ENCODE assay signal across 18 cellular contexts in the genomic region with DNA sequence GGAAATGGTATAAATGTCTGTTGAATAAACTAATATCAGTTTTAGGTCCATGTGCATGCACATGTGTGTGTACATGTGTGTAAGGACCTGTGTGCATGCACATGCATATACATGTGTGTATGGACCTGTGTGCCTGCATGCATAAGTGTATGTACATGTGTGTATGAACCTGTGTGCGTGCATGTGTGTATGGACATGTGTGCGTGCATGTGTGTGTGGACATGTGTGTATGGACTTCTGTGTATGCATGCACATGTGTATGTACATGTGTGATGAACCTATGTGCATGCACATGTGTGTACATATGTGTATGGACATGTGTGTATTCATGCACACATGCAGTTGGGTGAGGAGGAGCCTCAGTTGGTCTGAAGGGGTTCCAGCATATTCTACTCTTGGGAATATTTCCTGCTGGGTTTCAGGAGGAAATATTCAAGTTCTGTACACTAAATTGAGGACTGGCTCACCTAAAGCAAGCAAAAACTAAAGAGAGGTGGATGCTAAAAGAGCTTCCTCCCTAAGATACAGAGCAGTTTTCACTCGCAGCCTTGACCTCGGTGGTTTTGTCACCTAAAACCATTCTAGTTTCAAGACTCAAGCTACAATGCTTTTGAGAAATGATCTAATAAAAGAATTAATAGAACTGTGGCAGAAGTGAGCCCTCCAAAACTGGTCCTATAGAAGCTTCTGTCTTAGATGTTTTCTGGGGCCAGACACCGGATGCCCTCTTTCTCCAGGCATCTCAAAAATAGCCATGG.
A peak's percentile ranks its signal among the peaks of the same experiment; 100 is the strongest.
DNase-seq lines count a peak whose midpoint lies in the region; ATAC-seq, FAIRE-seq and TF ChIP-seq lines count a peak whose summit lies in the region.
"Had no signal": no experiment of that assay in that cellular context is flagged by ENCODE, and none has a peak within 500 bp of the region (broad histone marks: within the 10 kb centered on the region; RNA-seq: fewer than 3 reads in every experiment).

No MANE protein-coding gene starts in this region.

- no peaks in the 10 kb centered on the region for H3K9me2 ChIP-seq in MM.1S (replicated peaks; ENCODE audit: insufficient read depth, low read length)

- H3K23ac ChIP-seq in trophoblast cell (ENCODE audit: low read length): no peak overlapping the region

- no peak overlapping the region for H4K8ac ChIP-seq in trophoblast cell (ENCODE audit: low read depth, low read length)

- H2BK12ac ChIP-seq in trophoblast cell (ENCODE audit: low read length): no peak overlapping the region

- H3K36me3 ChIP-seq in MM.1S (replicated peaks; ENCODE audit: insufficient read depth, low read length): no peaks in the 10 kb centered on the region
- no peaks in the 10 kb centered on the region for H3K36me3 ChIP-seq in trophoblast cell (ENCODE audit: control insufficient read depth in 1 of 2, insufficient read depth in 2 of 2, low read length in 2 of 2)
- H3K36me3 ChIP-seq: SJCRH30 had no signal

- peak; percentile 77 for FAIRE-seq in GM18507 (lab: Jason Lieb, UNC)

- H3K79me2 ChIP-seq in MM.1S (ENCODE audit: low read length) (no peaks in the 10 kb centered on the region), trophoblast cell (ENCODE audit: control insufficient read depth, insufficient read depth, low read length, poor library complexity) (no peaks in the 10 kb centered on the region)

- DNase-seq in GM18507 (ENCODE audit: extremely low spot score, insufficient read length, low read depth) (no peak), GM20000 (ENCODE audit: low spot score) (peak; percentile 12), MM.1S (peak; percentile 9), trophoblast cell (no peak), NCI-H1092 treated with DMSO at 0.1 percent for 48 hours (lab: John Stamatoyannopoulos, UW) (no peak), NAMALWA (ENCODE audit: low spot score) (no peak)
- DNase-seq: AML-193, COR-L47, GOT3, NCI-H1417, NCI-H2029, NCI-H2171, NCI-H446, NCI-H774, PC-3, SJCRH30 had no signal

- no peak overlapping the region for H2BK5ac ChIP-seq in trophoblast cell (ENCODE audit: low read depth, low read length, poor library complexity)

- no peak overlapping the region for H2AK5ac ChIP-seq in trophoblast cell (ENCODE audit: low read length)

- H3K27me3 ChIP-seq in MM.1S (replicated peaks; ENCODE audit: insufficient read depth, low read length) (no peaks in the 10 kb centered on the region), trophoblast cell (ENCODE audit: insufficient read depth, low read length) (no peaks in the 10 kb centered on the region)
- H3K27me3 ChIP-seq: SJCRH30 had no signal

- no peak overlapping the region for H3K18ac ChIP-seq in trophoblast cell (ENCODE audit: low read length)

- H3K4me1 ChIP-seq in MM.1S (ENCODE audit: low read length) (no peaks in the 10 kb centered on the region), trophoblast cell (ENCODE audit: control insufficient read depth in 1 of 2, insufficient read depth in 2 of 2, low read length in 2 of 2) (peaks cover 0 to 5% of the 10 kb centered on the region in 2 experiments)

- H3K79me1 ChIP-seq in trophoblast cell (ENCODE audit: low read length): peaks cover 2% of the 10 kb centered on the region

- H2BK120ac ChIP-seq in trophoblast cell (ENCODE audit: insufficient read depth, low read length, poor library complexity): no peak overlapping the region

- TF ChIP-seq CTCF in GM20000 (IDR thresholded peaks at IDR 0.05; ENCODE audit: extremely low read depth, missing control alignments): no peak
- no peak for TF ChIP-seq CTCF in MM.1S (IDR thresholded peaks at IDR 0.05; ENCODE audit: low read length)

- no peak overlapping the region for H4K12ac ChIP-seq in trophoblast cell (ENCODE audit: low read depth, low read length)

- no peak overlapping the region for H3K9ac ChIP-seq in MM.1S (ENCODE audit: low read length)
- H3K9ac ChIP-seq in trophoblast cell (ENCODE audit: low read length): peak overlapping the region; percentile 53

- H3K9me3 ChIP-seq in MM.1S (replicated peaks; ENCODE audit: insufficient read depth, low read length) (no peaks in the 10 kb centered on the region), trophoblast cell (ENCODE audit: insufficient read depth, low read depth, low read length) (no peaks in the 10 kb centered on the region)
- H3K9me3 ChIP-seq: SJCRH30 had no signal

- H3K4me2 ChIP-seq in MM.1S (ENCODE audit: low read depth, low read length): no peak overlapping the region
- no peak overlapping the region for H3K4me2 ChIP-seq in trophoblast cell (ENCODE audit: low read length)

- H3F3A ChIP-seq in MM.1S (ENCODE audit: insufficient read depth, low read length): no peaks in the 10 kb centered on the region

- H3K14ac ChIP-seq in trophoblast cell (ENCODE audit: low read length): no peak overlapping the region

- H3K4me3 ChIP-seq in MM.1S (ENCODE audit: low read length) (no peak overlapping the region), trophoblast cell (ENCODE audit: low read depth, low read length) (no peak overlapping the region)
- H3K4me3 ChIP-seq: SJCRH30 had no signal

- H4K91ac ChIP-seq in trophoblast cell (ENCODE audit: low read depth, low read length): no peak overlapping the region

- H4K20me1 ChIP-seq in MM.1S (ENCODE audit: insufficient read depth, low read length): no peaks in the 10 kb centered on the region

- H2AFZ ChIP-seq in MM.1S (ENCODE audit: low read length) (no peak overlapping the region), trophoblast cell (ENCODE audit: insufficient read depth, low read length, poor library complexity) (no peak overlapping the region)

- H3K27ac ChIP-seq in MM.1S (ENCODE audit: low read length) (no peak overlapping the region), trophoblast cell (ENCODE audit: low read depth, low read length) (no peak overlapping the region)
- H3K27ac ChIP-seq: RWPE1 had no signal

- ATAC-seq in GM19455 (IDR thresholded peaks at IDR 0.05; ENCODE audit: unreplicated experiment): no peak
- ATAC-seq: PC-3 had no signal

- WGBS in trophoblast cell (ENCODE audit: extremely low coverage, insufficient coverage, insufficient read length): no CpG with 5 or more reads among the region's 5 CpGs

- no peak overlapping the region for H3K4ac ChIP-seq in trophoblast cell (ENCODE audit: low read depth, low read length)

Comparison
In these comparisons a context has a peak if more than half of its experiments do, and no peak if none do; other contexts are left out.
1. DNase-seq: peak in GM20000 (single experiment) and MM.1S (single experiment); none in GM18507 (single experiment), trophoblast cell (0 of 2), NCI-H1092 treated with DMSO at 0.1 percent for 48 hours (single experiment) and NAMALWA (single experiment).